ENCODE assay signal across 14 cellular contexts in the genomic region with DNA sequence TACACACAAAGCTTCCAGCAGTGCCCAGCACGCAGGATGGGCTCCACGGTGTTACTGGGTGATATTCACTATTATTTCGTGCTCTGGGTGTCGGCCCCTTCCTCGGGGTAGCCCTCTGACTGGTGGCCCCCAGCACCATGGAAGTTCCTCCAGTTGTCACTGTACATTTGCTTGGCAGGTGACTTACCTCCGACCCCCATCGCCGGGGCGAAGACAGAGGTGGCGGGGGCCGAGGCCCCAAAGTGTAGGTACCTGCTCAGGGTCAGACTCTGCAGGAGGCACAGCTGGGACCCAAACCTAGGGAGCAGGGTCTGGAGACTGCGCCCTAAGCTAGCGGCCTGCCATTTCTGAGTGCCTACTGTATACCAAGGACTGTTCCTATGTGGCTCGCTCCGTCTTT.
DNase-seq lines count a peak whose midpoint lies in the region; FAIRE-seq and TF ChIP-seq lines count a peak whose summit lies in the region.
"Had no signal": no experiment of that assay in that cellular context is flagged by ENCODE, and none has a peak within 500 bp of the region (broad histone marks: within the 10 kb centered on the region; RNA-seq: fewer than 3 reads in every experiment).

No MANE protein-coding gene starts in this region.

- no peak overlapping the region for H2AFZ ChIP-seq in smooth muscle cell (ENCODE audit: low read depth)

- H3K79me2 ChIP-seq in smooth muscle cell (ENCODE audit: low read depth) = peaks cover 20% of the 10 kb centered on the region

- FAIRE-seq in kidney (lab: Jason Lieb, UNC) = no peak
- FAIRE-seq: colon, GM18507 had no signal

- H3K36me3 ChIP-seq in BLaER1 treated with 17β-estradiol and CSF1 and Interleukin-3, amounts not matched to agents 10 nM and 100 nM = peaks cover 50 to 59% (median 56%) of the 10 kb centered on the region in 11 experiments
- peaks cover 0 to 20% (median 0%) of the 10 kb centered on the region in 3 donors for H3K36me3 ChIP-seq in Peyer's patch
- peaks cover 4 to 24% of the 10 kb centered on the region in 2 donors for H3K36me3 ChIP-seq in kidney (ENCODE audit: control insufficient read depth in 1 of 2, insufficient read depth in 2 of 2, low read length in 2 of 2)
- H3K36me3 ChIP-seq in smooth muscle cell (ENCODE audit: low read depth) = no peaks in the 10 kb centered on the region

- peaks cover 86 to 100% (median 97%) of the 10 kb centered on the region in 11 experiments for H4K20me1 ChIP-seq in BLaER1 treated with 17β-estradiol and CSF1 and Interleukin-3, amounts not matched to agents 10 nM and 100 nM
- H4K20me1 ChIP-seq in smooth muscle cell (ENCODE audit: low read depth) = peaks cover 97% of the 10 kb centered on the region

- no peak overlapping the region; a peak in 1 of 22 replicates for H3K9ac ChIP-seq in BLaER1 treated with 17β-estradiol and CSF1 and Interleukin-3, amounts not matched to agents 10 nM and 100 nM
- H3K9ac ChIP-seq in kidney (ENCODE audit: low read length in 2 of 2) (peak overlapping the region; percentile 43 to 48), smooth muscle cell (ENCODE audit: low read depth) (no peak overlapping the region)

- no peak for TF ChIP-seq POLR2A in Peyer's patch (IDR thresholded peaks at IDR 0.05)

- H3F3A ChIP-seq in smooth muscle cell (ENCODE audit: low read depth) = peaks cover 40% of the 10 kb centered on the region

- no peaks in the 10 kb centered on the region for H3K27me3 ChIP-seq in BLaER1 treated with 17β-estradiol and CSF1 and Interleukin-3, amounts not matched to agents 10 nM and 100 nM
- H3K27me3 ChIP-seq in Peyer's patch = no peaks in the 10 kb centered on the region
- no peaks in the 10 kb centered on the region for H3K27me3 ChIP-seq in smooth muscle cell (ENCODE audit: low read depth)

- no peaks in the 10 kb centered on the region for H3K9me3 ChIP-seq in BLaER1 treated with 17β-estradiol and CSF1 and Interleukin-3, amounts not matched to agents 10 nM and 100 nM (replicated peaks in 1 of 11)
- H3K9me3 ChIP-seq in Peyer's patch = no peaks in the 10 kb centered on the region
- H3K9me3 ChIP-seq in kidney (ENCODE audit: control insufficient read depth in 1 of 2, low read length in 2 of 2) = no peaks in the 10 kb centered on the region
- no peaks in the 10 kb centered on the region for H3K9me3 ChIP-seq in smooth muscle cell (replicated peaks; ENCODE audit: low read depth)

- peak overlapping the region; percentile 96 to 100 (median 100); a peak in 20 of 22 replicates for H3K4me2 ChIP-seq in BLaER1 treated with 17β-estradiol and CSF1 and Interleukin-3, amounts not matched to agents 10 nM and 100 nM
- H3K4me2 ChIP-seq in smooth muscle cell = no peak overlapping the region

- no peak overlapping the region for H3K27ac ChIP-seq in BLaER1 treated with 17β-estradiol and CSF1 and Interleukin-3, amounts not matched to agents 10 nM and 100 nM
- H3K27ac ChIP-seq in Peyer's patch (peak overlapping the region; percentile 5 to 96 (median 87)), kidney (ENCODE audit: low read depth in 2 of 2, low read length in 2 of 2) (peak overlapping the region; percentile 86 to 92), smooth muscle cell (ENCODE audit: low read depth) (peak overlapping the region; percentile 90)

- intact Hi-C loops in kidney (cut with DNase I) = no loop called here

- 98% methylated on average over 15 of the region's 15 CpGs for WGBS in smooth muscle cell (ENCODE audit: low lambda C conversion rate)

- TF ChIP-seq CTCF in Peyer's patch (IDR thresholded peaks at IDR 0.05) = no peak
- TF ChIP-seq CTCF in kidney (IDR thresholded peaks at IDR 0.05; ENCODE audit: borderline replicate concordance, extremely low read depth, insufficient read depth) = no peak
- TF ChIP-seq CTCF in smooth muscle cell (IDR thresholded peaks at IDR 0.05; ENCODE audit: borderline replicate concordance, insufficient read depth, poor library complexity, severe bottlenecking) = no peak

- peaks cover 51 to 63% (median 58%) of the 10 kb centered on the region in 10 experiments for H3K4me1 ChIP-seq in BLaER1 treated with 17β-estradiol and CSF1 and Interleukin-3, amounts not matched to agents 10 nM and 100 nM
- H3K4me1 ChIP-seq in Peyer's patch (peaks cover 16 to 97% (median 32%) of the 10 kb centered on the region in 4 donors), kidney (ENCODE audit: control insufficient read depth in 1 of 2, insufficient read depth in 1 of 2, low read depth in 1 of 2, low read length in 2 of 2) (peaks cover 36 to 40% of the 10 kb centered on the region in 2 donors), smooth muscle cell (ENCODE audit: low read depth) (peaks cover 24% of the 10 kb centered on the region)

- H3K4me3 ChIP-seq in BLaER1 treated with 17β-estradiol and CSF1 and Interleukin-3, amounts not matched to agents 10 nM and 100 nM = no peak overlapping the region
- no peak overlapping the region for H3K4me3 ChIP-seq in Peyer's patch
- H3K4me3 ChIP-seq in kidney (ENCODE audit: low read length in 2 of 2) = no peak overlapping the region
- H3K4me3 ChIP-seq in smooth muscle cell = no peak overlapping the region

- DNase-seq in Peyer's patch = no peak
- DNase-seq in kidney = no peak
- DNase-seq in smooth muscle cell (lab: John Stamatoyannopoulos, UW; ENCODE audit: unreplicated experiment) = no peak
- DNase-seq in NCI-H524 treated with DMSO at 0.1 percent for 48 hours (lab: John Stamatoyannopoulos, UW) = no peak
- DNase-seq in NCI-H2227 treated with DMSO at 0.1 percent for 48 hours (lab: John Stamatoyannopoulos, UW) = no peak
- no peak for DNase-seq in H4 (ENCODE audit: low spot score)
- DNase-seq in HuH-7.5 (ENCODE audit: low spot score) = no peak
- DNase-seq: NCI-H1436; NCI-H510A; RPMI8226; stimulated activated CD4-positive, alpha-beta T cell treated with anti-CD3 and anti-CD28 coated beads, Interleukin-12 subunit alpha, Interleukin-12 subunit beta, amount 100 ng/mL, for 4 hours had no signal

Comparison
In these comparisons a context has a peak if more than half of its experiments do, and no peak if none do; other contexts are left out.
1. H3K27ac ChIP-seq: peak in Peyer's patch (4 of 4), kidney (2 of 2) and smooth muscle cell (single experiment); none in BLaER1 treated with 17β-estradiol and CSF1 and Interleukin-3, amounts not matched to agents 10 nM and 100 nM (0 of 11).
2. H3K9ac ChIP-seq: peak in kidney (2 of 2); none in BLaER1 treated with 17β-estradiol and CSF1 and Interleukin-3, amounts not matched to agents 10 nM and 100 nM (0 of 11) and smooth muscle cell (single experiment).